In the genomic region with DNA sequence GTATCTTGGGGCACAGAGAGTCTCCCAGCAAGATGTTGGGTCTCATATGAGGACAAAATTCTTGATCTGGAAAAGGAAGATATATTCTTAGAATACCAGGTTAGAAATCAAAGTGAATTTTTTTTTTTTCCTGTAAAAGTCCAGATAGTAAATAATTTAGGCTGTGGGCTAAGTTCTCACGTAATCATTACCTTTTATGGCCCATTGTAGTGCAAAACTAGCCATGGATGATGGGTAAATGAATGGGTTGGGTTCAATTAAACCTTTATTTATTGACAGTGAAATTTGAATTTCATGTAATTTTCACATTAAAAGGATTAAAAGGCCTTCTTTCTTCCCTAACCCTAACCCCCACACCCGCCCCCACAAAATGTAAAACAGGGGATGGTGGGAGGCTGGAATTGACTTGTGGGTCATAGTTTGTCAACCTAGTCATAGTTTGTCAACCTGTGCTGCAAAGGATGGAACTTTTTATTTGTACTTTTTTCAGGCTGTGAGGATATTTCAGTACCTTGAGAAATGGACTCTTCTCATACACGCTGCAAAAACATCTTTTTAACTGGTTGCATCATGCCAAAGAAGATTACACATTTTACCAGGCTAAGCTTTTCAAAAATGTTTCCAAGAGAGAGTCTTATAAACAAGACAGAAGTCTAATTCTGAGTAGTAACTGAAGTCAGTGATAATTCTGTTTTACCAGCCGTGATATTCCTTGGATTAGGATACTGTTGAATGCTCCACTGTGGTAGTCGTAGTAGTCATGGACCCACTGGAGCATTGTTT, we compare ENCODE assay signal across 17 cellular contexts.
DNase-seq lines count a peak whose midpoint lies in the region; ATAC-seq, FAIRE-seq and TF ChIP-seq lines count a peak whose summit lies in the region.
"Had no signal": no experiment of that assay in that cellular context is flagged by ENCODE, and none has a peak within 500 bp of the region (broad histone marks: within the 10 kb centered on the region; RNA-seq: fewer than 3 reads in every experiment).

No MANE protein-coding gene starts in this region.

- in situ Hi-C loops in IMR-90 (cut with MboI; ENCODE audit: low sequenced_read_pairs), result no loop called here

- no peak overlapping the region for H2BK20ac ChIP-seq in IMR-90 (ENCODE audit: low read depth, low read length)

- WGBS in IMR-90 (ENCODE audit: extremely low coverage in 2 of 2, insufficient read length in 1 of 2), 2 experiments, result 100% methylated on average over 1 of the region's 5 CpGs; no CpG with 5 or more reads in 1 of the 2 experiments
- 72 to 75% methylated on average over 5 of the region's 5 CpGs for WGBS in testis, 2 donors
- 76 to 80% (median 80%) methylated on average over 5 of the region's 5 CpGs for WGBS in small intestine, 3 donors

- H3K4me1 ChIP-seq in IMR-90 (ENCODE audit: control insufficient read depth, insufficient read depth, low read length), result peaks cover 2% of the 10 kb centered on the region
- H3K4me1 ChIP-seq in testis, result no peaks in the 10 kb centered on the region
- H3K4me1 ChIP-seq in small intestine (ENCODE audit: control insufficient read depth in 2 of 2, insufficient read depth in 1 of 2, low read depth in 1 of 2, low read length in 1 of 2), result peaks cover 0 to 2% of the 10 kb centered on the region in 2 donors
- H3K4me1 ChIP-seq: Caco-2 had no signal

- no peak overlapping the region for H2BK15ac ChIP-seq in IMR-90 (ENCODE audit: low read depth, low read length)

- H3K23ac ChIP-seq in IMR-90 (ENCODE audit: low read depth, low read length), result no peak overlapping the region

- peak; percentile 85 for ATAC-seq in IMR-90 (ENCODE audit: low read depth)
- no peak for ATAC-seq in memory B cell (ENCODE audit: low read depth)
- ATAC-seq: HCT116 had no signal

- H3K27me3 Mint-ChIP-seq in memory B cell, result no peaks in the 10 kb centered on the region

- peaks cover 6 to 60% of the 10 kb centered on the region in 2 experiments; a peak in 3 of 4 replicates for H3K79me1 ChIP-seq in IMR-90 (ENCODE audit: low read depth in 1 of 2, low read length in 2 of 2)

- H3K4me2 ChIP-seq in IMR-90 (ENCODE audit: low read depth, low read length), result peak overlapping the region; percentile 31; the same call in 1 of the 2 replicates
- H3K4me2 ChIP-seq: PC-9 had no signal

- H3K27ac Mint-ChIP-seq in memory B cell, result peak overlapping the region; percentile 78
- H3K27ac Mint-ChIP-seq: CD14-positive monocyte had no signal

- H3K9me3 Mint-ChIP-seq in memory B cell, result no peaks in the 10 kb centered on the region
- H3K9me3 Mint-ChIP-seq: CD14-positive monocyte had no signal

- FAIRE-seq in small intestine (lab: Jason Lieb, UNC), result no peak
- FAIRE-seq: A204.1 had no signal

- TF ChIP-seq CTCF in AG10803 (conservative IDR thresholded peaks at IDR 0.05; ENCODE audit: low read length), result no peak
- no peak for TF ChIP-seq CTCF in IMR-90 (conservative IDR thresholded peaks at IDR 0.05; ENCODE audit: low read depth, low read length)
- no peak for TF ChIP-seq CTCF in testis (IDR thresholded peaks at IDR 0.05)

- no peak overlapping the region for H3K9ac ChIP-seq in IMR-90 (ENCODE audit: low read depth, low read length)

- H3K4me1 Mint-ChIP-seq in memory B cell, result peaks cover 42% of the 10 kb centered on the region

- no peak overlapping the region for H3K56ac ChIP-seq in IMR-90 (ENCODE audit: extremely low read depth, insufficient read depth, low read length)

- no peak overlapping the region for H4K91ac ChIP-seq in IMR-90 (ENCODE audit: insufficient read depth, low read depth, low read length)

- dilution Hi-C loops in IMR-90 (cut with HindIII; ENCODE audit: low sequenced_read_pairs, unreplicated experiment), result no loop called here

- H3K27ac ChIP-seq in IMR-90 (ENCODE audit: insufficient read depth, low read length) (no peak overlapping the region; the same call in 1 of the 2 replicates), testis (no peak overlapping the region), small intestine (ENCODE audit: low read depth in 1 of 2, low read length in 1 of 2) (no peak overlapping the region)
- H3K27ac ChIP-seq: PC-9 had no signal

- no peak overlapping the region for H2BK5ac ChIP-seq in IMR-90 (ENCODE audit: low read depth, low read length, poor library complexity, severe bottlenecking)

- TF ChIP-seq RAD21 in IMR-90 (IDR thresholded peaks at IDR 0.05; ENCODE audit: low read length), result no peak

- H2BK120ac ChIP-seq in IMR-90 (ENCODE audit: low read depth, low read length), result no peak overlapping the region

- H2AFZ ChIP-seq in IMR-90 (replicated peaks; ENCODE audit: low read length, poor library complexity), result no peak overlapping the region
- H2AFZ ChIP-seq: PC-9 had no signal

- H3K4me3 ChIP-seq in AG10803 (ENCODE audit: low read length) (no peak overlapping the region), IMR-90 (ENCODE audit: insufficient read depth, low read depth, low read length) (no peak overlapping the region), testis (no peak overlapping the region), small intestine (ENCODE audit: low read depth in 1 of 2, low read length in 2 of 2) (no peak overlapping the region)
- H3K4me3 ChIP-seq: PC-9 had no signal

- no peak for TF ChIP-seq POLR2A in IMR-90 (IDR thresholded peaks at IDR 0.05; ENCODE audit: low read depth, low read length)
- no peak for TF ChIP-seq POLR2A in testis (IDR thresholded peaks at IDR 0.05)

- CTCF ChIA-PET in IMR-90 (lab: Yijun Ruan, JAX), result interaction anchor here (1.0 kb wide), 1 partner anchor 14 kb away, joined by 3 read pairs; no protein-coding TSS in a partner anchor

- no peak overlapping the region for H3K4me3 Mint-ChIP-seq in memory B cell
- H3K4me3 Mint-ChIP-seq: CD14-positive monocyte had no signal

- H3K9me1 ChIP-seq in IMR-90 (ENCODE audit: insufficient read depth, low read length), result 0 out of 2 replicates have a peak, but pooled peaks cover 2% of the 10 kb centered on the region

- H2AK9ac ChIP-seq in IMR-90 (replicated peaks; ENCODE audit: low read depth, low read length, poor library complexity), result no peak overlapping the region

- H2AK5ac ChIP-seq in IMR-90 (ENCODE audit: low read depth, low read length), result no peak overlapping the region

- H4K20me1 ChIP-seq in IMR-90 (ENCODE audit: insufficient read depth, low read length), result peaks cover 6% of the 10 kb centered on the region; the same call in 1 of the 2 replicates

- no peak overlapping the region for H4K8ac ChIP-seq in IMR-90 (ENCODE audit: low read depth in 2 of 2, low read length in 2 of 2)

- POLR2A ChIA-PET in IMR-90 (lab: Charles Lee; ENCODE audit: unreplicated experiment), result no interaction called here

- H4K5ac ChIP-seq in IMR-90 (ENCODE audit: low read depth, low read length), result no peak overlapping the region

- H3K9me3 ChIP-seq in IMR-90 (ENCODE audit: control insufficient read depth, insufficient read depth, low read length), result no peaks in the 10 kb centered on the region
- H3K9me3 ChIP-seq in testis, result no peaks in the 10 kb centered on the region
- H3K9me3 ChIP-seq in small intestine (ENCODE audit: control insufficient read depth, low read depth), result no peaks in the 10 kb centered on the region
- H3K9me3 ChIP-seq: Caco-2 had no signal

- H3K18ac ChIP-seq in IMR-90 (ENCODE audit: low read depth, low read length), result no peak overlapping the region

- peaks cover 20% of the 10 kb centered on the region for H3K36me3 Mint-ChIP-seq in memory B cell

- intact Hi-C loops in IMR-90 (cut with micrococcal nuclease) (no loop called here), testis (cut with DNase I; ENCODE audit: low total_unique reads) (no loop called here)

- H3K27me3 ChIP-seq in IMR-90 (ENCODE audit: control insufficient read depth, insufficient read depth, low read length), result no peaks in the 10 kb centered on the region
- H3K27me3 ChIP-seq in testis, result no peaks in the 10 kb centered on the region
- H3K27me3 ChIP-seq in small intestine (ENCODE audit: control insufficient read depth in 2 of 2, insufficient read depth in 2 of 2, low read length in 2 of 2), result no peaks in the 10 kb centered on the region

- no peak overlapping the region for H3K4ac ChIP-seq in IMR-90 (ENCODE audit: low read depth, low read length)

- 0 out of 2 replicates have a peak overlapping the region, but pooled peaks have one; percentile 12 for H3K14ac ChIP-seq in IMR-90 (replicated peaks; ENCODE audit: low read depth, low read length)

- DNase-seq in AG10803 (ENCODE audit: low read depth), result peak; percentile 42
- DNase-seq in IMR-90, result peak; percentile 73
- DNase-seq in dedifferentiated amniotic fluid mesenchymal stem cell (ENCODE audit: extremely low spot score), result peak; percentile 30
- no peak for DNase-seq in memory B cell (ENCODE audit: low spot score in 2 of 2)
- DNase-seq in testis, result no peak
- no peak for DNase-seq in small intestine
- DNase-seq in stimulated activated naive CD4-positive, alpha-beta T cell treated with Interleukin-2 at 50 U/mL for 16 hours (lab: John Stamatoyannopoulos, UW), result no peak
- no peak for DNase-seq in C1 segment of cervical spinal cord (lab: John Stamatoyannopoulos, UW)
- DNase-seq: Caco-2, KBM-7, NCI-H1092, NCI-H1694 treated with DMSO at 0.1 percent for 48 hours, NCI-H748 treated with DMSO at 0.1 percent for 48 hours, PC-9 had no signal

- H3K36me3 ChIP-seq in IMR-90 (ENCODE audit: control insufficient read depth, insufficient read depth, low read length), result peaks cover 4% of the 10 kb centered on the region
- H3K36me3 ChIP-seq in testis (ENCODE audit: low read depth, missing control alignments), result no peaks in the 10 kb centered on the region
- H3K36me3 ChIP-seq in small intestine (ENCODE audit: control insufficient read depth in 2 of 2, insufficient read depth in 2 of 2, low read length in 2 of 2), result peaks cover 0 to 2% of the 10 kb centered on the region in 2 donors

- BruUV-seq in IMR-90 (replicated peaks; lab: Mats Ljungman, UMichigan), result no TSS peak

TF ChIP-seq in IMR-90, 13 proteins besides CTCF, POLR2A, EP300 and RAD21:
- TF ChIP-seq CEBPB (IDR thresholded peaks at IDR 0.05; ENCODE audit: low read depth, low read length) (peak; percentile 87), NFE2L2 (IDR thresholded peaks at IDR 0.05; ENCODE audit: low read depth, low read length) (no peak)

Comparison
In these comparisons a context has a peak if more than half of its experiments do, and no peak if none do; other contexts are left out.
1. DNase-seq: peak in AG10803 (single experiment), IMR-90 (single experiment) and dedifferentiated amniotic fluid mesenchymal stem cell (single experiment); none in memory B cell (0 of 2), testis (single experiment), small intestine (single experiment), stimulated activated naive CD4-positive, alpha-beta T cell treated with Interleukin-2 at 50 U/mL for 16 hours (single experiment) and C1 segment of cervical spinal cord (0 of 14).